ENCODE assay signal across 12 cellular contexts in genomic region chr13:91331047-91331915, GRCh38. TPM values are rescaled to one million over a fixed set of nuclear protein-coding genes. Genes with fewer than 3 reads are reported as not detected.
DNase-seq lines count a peak whose midpoint lies in the region; ATAC-seq, FAIRE-seq and TF ChIP-seq lines count a peak whose summit lies in the region.
"Had no signal": no experiment of that assay in that cellular context is flagged by ENCODE, and none has a peak within 500 bp of the region (broad histone marks: within the 10 kb centered on the region; RNA-seq: fewer than 3 reads in every experiment).

No MANE protein-coding gene starts in this region.

- no peak overlapping the region for H2BK12ac ChIP-seq in neuronal stem cell (ENCODE audit: low read length)

- H3K4me1 Mint-ChIP-seq in activated naive CD8-positive, alpha-beta T cell treated with anti-CD3 and anti-CD28 coated beads for 36 hours: peaks cover 11% of the 10 kb centered on the region
- no peaks in the 10 kb centered on the region for H3K4me1 Mint-ChIP-seq in endothelial cell (ENCODE audit: unreplicated experiment)

- TF ChIP-seq CTCF in endothelial cell (IDR thresholded peaks at IDR 0.05; ENCODE audit: unreplicated experiment): no peak

- H2BK120ac ChIP-seq in neuronal stem cell (ENCODE audit: low read depth, low read length): no peak overlapping the region

- H4K8ac ChIP-seq in neuronal stem cell (ENCODE audit: low read depth, low read length): no peak overlapping the region

- H3K18ac ChIP-seq in neuronal stem cell (ENCODE audit: low read length): no peak overlapping the region

- no peak for DNase-seq in activated CD4-positive, CD25-positive, alpha-beta regulatory T cell (lab: John Stamatoyannopoulos, UW)
- DNase-seq in activated naive CD8-positive, alpha-beta T cell treated with anti-CD3 and anti-CD28 coated beads for 36 hours: no peak
- DNase-seq in RCC 7860 (ENCODE audit: low spot score): no peak
- no peak for DNase-seq in endothelial cell (ENCODE audit: low spot score)
- no peak for DNase-seq in neuronal stem cell (ENCODE audit: low spot score)
- DNase-seq: glutamatergic neuron, NCI-H1417 treated with DMSO at 0.1 percent for 48 hours had no signal

- no peaks in the 10 kb centered on the region for H3K36me3 Mint-ChIP-seq in activated naive CD8-positive, alpha-beta T cell treated with anti-CD3 and anti-CD28 coated beads for 36 hours
- H3K36me3 Mint-ChIP-seq in endothelial cell (ENCODE audit: low read depth, unreplicated experiment): no peaks in the 10 kb centered on the region
- H3K36me3 Mint-ChIP-seq: stimulated activated memory B cell treated with anti-CD40 and anti-IgM and Interleukin-4, amounts not matched to agents 10 μg/mL and 1 μg/mL and 100 μg/mL, for 72 hours had no signal

- peak overlapping the region; percentile 77 for H3K27ac Mint-ChIP-seq in activated naive CD8-positive, alpha-beta T cell treated with anti-CD3 and anti-CD28 coated beads for 36 hours
- no peak overlapping the region for H3K27ac Mint-ChIP-seq in endothelial cell (ENCODE audit: unreplicated experiment)
- H3K27ac Mint-ChIP-seq: stimulated activated memory B cell treated with anti-CD40 and anti-IgM and Interleukin-4, amounts not matched to agents 10 μg/mL and 1 μg/mL and 100 μg/mL, for 72 hours had no signal

- no peak for FAIRE-seq in RCC 7860 (lab: Jason Lieb, UNC)

- H2AFZ ChIP-seq in neuronal stem cell (ENCODE audit: low read length): no peak overlapping the region

- H3K79me1 ChIP-seq in neuronal stem cell (ENCODE audit: low read depth, low read length): no peaks in the 10 kb centered on the region

- H3K4me1 ChIP-seq in neuronal stem cell (ENCODE audit: control insufficient read depth in 2 of 2, insufficient read depth in 1 of 2, low read depth in 1 of 2, low read length in 2 of 2): no peaks in the 10 kb centered on the region

- H3K36me3 ChIP-seq in neuronal stem cell (replicated peaks in 1 of 2; ENCODE audit: control insufficient read depth in 2 of 2, insufficient read depth in 2 of 2, low read length in 2 of 2): no peaks in the 10 kb centered on the region

- no peak overlapping the region for H3K27ac ChIP-seq in neuronal stem cell (replicated peaks; ENCODE audit: low read length)
- H3K27ac ChIP-seq: HL-60 had no signal

- H2BK5ac ChIP-seq in neuronal stem cell (ENCODE audit: low read length): no peak overlapping the region

- peak; percentile 87 to 89 for ATAC-seq in activated CD4-positive, CD25-positive, alpha-beta regulatory T cell treated with anti-CD3 and anti-CD28 coated beads, Interleukin-2, amount 50 U/mL, for 24 hours
- ATAC-seq in GM21515 (IDR thresholded peaks at IDR 0.05; ENCODE audit: unreplicated experiment): peak; percentile 86
- ATAC-seq in HG03103 (IDR thresholded peaks at IDR 0.05; ENCODE audit: low read depth, unreplicated experiment): peak; percentile 69
- ATAC-seq: stimulated activated memory B cell treated with anti-CD40 and anti-IgM and Interleukin-4, amounts not matched to agents 10 μg/mL and 1 μg/mL and 100 μg/mL, for 72 hours had no signal

- no peak overlapping the region for H3K4me3 ChIP-seq in neuronal stem cell (ENCODE audit: low read length in 2 of 2)

- no peak overlapping the region for H3K14ac ChIP-seq in neuronal stem cell (ENCODE audit: low read length)

- H3K9me3 Mint-ChIP-seq in activated naive CD8-positive, alpha-beta T cell treated with anti-CD3 and anti-CD28 coated beads for 36 hours: peaks cover 2% of the 10 kb centered on the region
- H3K9me3 Mint-ChIP-seq in endothelial cell (ENCODE audit: unreplicated experiment): no peaks in the 10 kb centered on the region
- H3K9me3 Mint-ChIP-seq: stimulated activated memory B cell treated with anti-CD40 and anti-IgM and Interleukin-4, amounts not matched to agents 10 μg/mL and 1 μg/mL and 100 μg/mL, for 72 hours had no signal

- H3K23ac ChIP-seq in neuronal stem cell (ENCODE audit: low read depth, low read length, poor library complexity): no peak overlapping the region

- H4K91ac ChIP-seq in neuronal stem cell (ENCODE audit: low read depth, low read length, poor library complexity): no peak overlapping the region

- H3K9me3 ChIP-seq in neuronal stem cell (replicated peaks in 1 of 2; ENCODE audit: control insufficient read depth in 2 of 2, insufficient read depth in 1 of 2, low read depth in 1 of 2, low read length in 2 of 2): no peaks in the 10 kb centered on the region

- no peak overlapping the region for H3K9ac ChIP-seq in neuronal stem cell (ENCODE audit: low read depth, low read length, poor library complexity)

- H3K4me2 ChIP-seq in neuronal stem cell (ENCODE audit: insufficient read depth, low read length, poor library complexity, severe bottlenecking): no peak overlapping the region

- peak overlapping the region; percentile 60 for H3K4me3 Mint-ChIP-seq in activated naive CD8-positive, alpha-beta T cell treated with anti-CD3 and anti-CD28 coated beads for 36 hours
- no peak overlapping the region for H3K4me3 Mint-ChIP-seq in endothelial cell (ENCODE audit: unreplicated experiment)
- H3K4me3 Mint-ChIP-seq: stimulated activated memory B cell treated with anti-CD40 and anti-IgM and Interleukin-4, amounts not matched to agents 10 μg/mL and 1 μg/mL and 100 μg/mL, for 72 hours had no signal

- no CpG with 5 or more reads among the region's 4 CpGs for WGBS in neuronal stem cell (ENCODE audit: extremely low coverage in 2 of 2, insufficient read length in 2 of 2, insufficient replicate concordance in 1 of 2), 2 donors

- H3K27me3 Mint-ChIP-seq in activated naive CD8-positive, alpha-beta T cell treated with anti-CD3 and anti-CD28 coated beads for 36 hours: peaks cover 9% of the 10 kb centered on the region
- no peaks in the 10 kb centered on the region for H3K27me3 Mint-ChIP-seq in endothelial cell (ENCODE audit: unreplicated experiment)

- H2AK5ac ChIP-seq in neuronal stem cell (ENCODE audit: low read depth, low read length): no peak overlapping the region

- no peak overlapping the region for H2BK15ac ChIP-seq in neuronal stem cell (ENCODE audit: low read length)

- no peak overlapping the region for H3K4ac ChIP-seq in neuronal stem cell (ENCODE audit: low read length)

- H3K27me3 ChIP-seq in neuronal stem cell (ENCODE audit: control insufficient read depth in 3 of 3, insufficient read depth in 3 of 3, low read depth in 1 of 3, low read length in 3 of 3): no peaks in the 10 kb centered on the region

RNA-seq across cellular contexts. Expression of gene MIR17HG, which starts 16.2 kb away (rescaled TPM):
- total RNA-seq in activated naive CD8-positive, alpha-beta T cell treated with anti-CD3 and anti-CD28 coated beads for 36 hours: 10 to 100 TPM; 26.4 to 30.0 TPM
- total RNA-seq in endothelial cell (ENCODE audit: unreplicated experiment): 3.3 TPM
- 5.1 TPM for polyA plus RNA-seq in neuronal stem cell (2013, experiment 1 of 2)
- 5.2 TPM for polyA plus RNA-seq in neuronal stem cell (2013, experiment 2 of 2)
